ENCODE assay signal across 12 cellular contexts in genomic region chr13:23505007-23505406, GRCh38.
DNase-seq lines count a peak whose midpoint lies in the region; ATAC-seq and TF ChIP-seq lines count a peak whose summit lies in the region.
"Had no signal": no experiment of that assay in that cellular context is flagged by ENCODE, and none has a peak within 500 bp of the region (broad histone marks: within the 10 kb centered on the region; RNA-seq: fewer than 3 reads in every experiment).

No MANE protein-coding gene starts in this region.

- H3K4me1 Mint-ChIP-seq in chondrocyte (ENCODE audit: low read depth) (peaks cover 46% of the 10 kb centered on the region), type B pancreatic cell (ENCODE audit: unreplicated experiment) (peaks cover 40% of the 10 kb centered on the region)
- H3K4me1 Mint-ChIP-seq: activated B cell treated with CpG ODN at 0.5 μM for 24 hours had no signal

- ATAC-seq in GM18907 (IDR thresholded peaks at IDR 0.05; ENCODE audit: unreplicated experiment), result no peak
- ATAC-seq: left colon had no signal

- no peaks in the 10 kb centered on the region for H3K36me3 Mint-ChIP-seq in chondrocyte (ENCODE audit: low read depth)
- H3K36me3 Mint-ChIP-seq in type B pancreatic cell, result no peaks in the 10 kb centered on the region

- no peak overlapping the region for H3K4me3 Mint-ChIP-seq in chondrocyte (ENCODE audit: unreplicated experiment)
- H3K4me3 Mint-ChIP-seq in type B pancreatic cell, result peak overlapping the region; percentile 47
- H3K4me3 Mint-ChIP-seq: activated B cell treated with CpG ODN at 0.5 μM for 24 hours had no signal

- no peak for TF ChIP-seq CTCF in chondrocyte (IDR thresholded peaks at IDR 0.05)
- no peak for TF ChIP-seq CTCF in type B pancreatic cell (conservative IDR thresholded peaks at IDR 0.05)

- H3K27me3 Mint-ChIP-seq in chondrocyte (ENCODE audit: low read depth), result no peaks in the 10 kb centered on the region
- H3K27me3 Mint-ChIP-seq in type B pancreatic cell, result no peaks in the 10 kb centered on the region

- peak; percentile 14 for DNase-seq in DMS 273 (lab: John Stamatoyannopoulos, UW; ENCODE audit: unreplicated experiment)
- no peak for DNase-seq in DMS 273 treated with DMSO at 0.1 percent for 48 hours (lab: John Stamatoyannopoulos, UW)
- no peak for DNase-seq in chondrocyte (ENCODE audit: low spot score)
- peak; percentile 68 for DNase-seq in islet precursor cell
- no peak for DNase-seq in type B pancreatic cell (ENCODE audit: extremely low spot score, unreplicated experiment)
- DNase-seq in NCI-H2107 treated with DMSO at 0.1 percent for 48 hours (lab: John Stamatoyannopoulos, UW; ENCODE audit: unreplicated experiment), result no peak
- no peak for DNase-seq in DMS53 treated with DMSO at 0.1 percent for 48 hours (lab: John Stamatoyannopoulos, UW; ENCODE audit: unreplicated experiment)
- DNase-seq: activated B cell treated with CpG ODN at 0.5 μM for 24 hours, activated T-cell treated with anti-CD3 and anti-CD28 coated beads for 4 hours, DMS53, left colon had no signal

- H3K27ac Mint-ChIP-seq in chondrocyte (ENCODE audit: unreplicated experiment), result peak overlapping the region; percentile 80
- H3K27ac Mint-ChIP-seq in type B pancreatic cell, result no peak overlapping the region
- H3K27ac Mint-ChIP-seq: activated B cell treated with CpG ODN at 0.5 μM for 24 hours had no signal

- H3K9me3 Mint-ChIP-seq in chondrocyte (ENCODE audit: low read depth) (no peaks in the 10 kb centered on the region), type B pancreatic cell (peaks cover 4% of the 10 kb centered on the region)
- H3K9me3 Mint-ChIP-seq: activated B cell treated with CpG ODN at 0.5 μM for 24 hours had no signal

Comparison
In these comparisons a context has a peak if more than half of its experiments do, and no peak if none do; other contexts are left out.
1. DNase-seq: peak in DMS 273 (single experiment) and islet precursor cell (single experiment); none in DMS 273 treated with DMSO at 0.1 percent for 48 hours (single experiment), chondrocyte (single experiment), type B pancreatic cell (single experiment), NCI-H2107 treated with DMSO at 0.1 percent for 48 hours (single experiment) and DMS53 treated with DMSO at 0.1 percent for 48 hours (single experiment).